ENCODE assay signal across 23 cellular contexts in the genomic region with DNA sequence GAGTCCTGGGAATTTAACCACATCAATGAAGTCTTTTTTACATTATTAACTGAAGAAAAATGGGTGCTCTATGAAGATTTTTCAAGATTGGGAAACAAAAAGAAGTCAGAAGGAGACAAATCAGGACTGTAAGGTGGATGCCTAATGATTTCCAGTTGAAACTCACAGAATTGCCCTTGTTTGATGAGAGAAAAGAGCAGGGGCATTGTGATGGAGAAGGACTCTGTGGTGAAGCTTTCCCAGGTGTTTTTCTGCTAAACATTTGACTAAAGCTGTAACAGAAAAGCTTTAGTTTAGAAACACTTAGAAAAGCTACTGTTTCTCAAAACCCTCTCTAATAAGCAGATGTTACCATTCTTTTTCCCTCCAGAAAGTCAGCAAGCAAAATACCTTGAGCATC.
"Had no signal": no experiment of that assay in that cellular context is flagged by ENCODE, and none has a peak within 500 bp of the region (broad histone marks: within the 10 kb centered on the region; RNA-seq: fewer than 3 reads in every experiment).

No MANE protein-coding gene starts in this region.

- H3K36me3 ChIP-seq: MG63 had no signal

- H3K27ac ChIP-seq: HL-60, SJSA1, SK-N-MC had no signal

- H3K27me3 Mint-ChIP-seq: T-cell had no signal

- H3K9me3 Mint-ChIP-seq: T-cell had no signal

- H3K9me3 ChIP-seq: MG63, SJSA1 had no signal

- H3K4me3 ChIP-seq: MG63, SJSA1, SK-N-MC had no signal

- DNase-seq: Karpas-422, KG1, MG63, NCI-H1092, NCI-H1436, NCI-H187, NCI-H2029, NCI-H2081 treated with DMSO at 0.1 percent for 48 hours, NCI-H2171, NCI-H226, NCI-H446, NCI-H510A, NCI-H524 treated with DMSO at 0.1 percent for 48 hours, NCI-H69, NCI-H774, Right ventricle myocardium superior, RPMI8226, SIG-M5, T-cell had no signal

- H3K27me3 ChIP-seq: MG63, SJSA1 had no signal

- ATAC-seq: HepG2, T-cell had no signal
